In genomic region chr20:57482148-57482547, GRCh38 we compare ENCODE assay signal across 1 cellular context.
TF ChIP-seq lines count a peak whose summit lies in the region.

No MANE protein-coding gene starts in this region.

TF ChIP-seq in K562, 482 proteins besides CTCF, POLR2A, EP300 and RAD21 (continued from another document):
- TF ChIP-seq, protein P1, sequence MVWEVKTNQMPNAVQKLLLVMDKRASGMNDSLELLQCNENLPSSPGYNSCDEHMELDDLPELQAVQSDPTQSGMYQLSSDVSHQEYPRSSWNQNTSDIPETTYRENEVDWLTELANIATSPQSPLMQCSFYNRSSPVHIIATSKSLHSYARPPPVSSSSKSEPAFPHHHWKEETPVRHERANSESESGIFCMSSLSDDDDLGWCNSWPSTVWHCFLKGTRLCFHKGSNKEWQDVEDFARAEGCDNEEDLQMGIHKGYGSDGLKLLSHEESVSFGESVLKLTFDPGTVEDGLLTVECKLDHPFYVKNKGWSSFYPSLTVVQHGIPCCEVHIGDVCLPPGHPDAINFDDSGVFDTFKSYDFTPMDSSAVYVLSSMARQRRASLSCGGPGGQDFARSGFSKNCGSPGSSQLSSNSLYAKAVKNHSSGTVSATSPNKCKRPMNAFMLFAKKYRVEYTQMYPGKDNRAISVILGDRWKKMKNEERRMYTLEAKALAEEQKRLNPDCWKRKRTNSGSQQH (CRISPR knock-in tag; IDR thresholded peaks at IDR 0.05) = no peak
- no peak for TF ChIP-seq FOXJ2 (tag; IDR thresholded peaks at IDR 0.05)
- no peak for TF ChIP-seq USF1 (CRISPR knock-in tag; IDR thresholded peaks at IDR 0.05)
- no peak for TF ChIP-seq MXI1 (IDR thresholded peaks at IDR 0.05; ENCODE audit: low read depth, low read length)
- no peak for TF ChIP-seq CXXC5 (CRISPR knock-in tag; IDR thresholded peaks at IDR 0.05)
- TF ChIP-seq MYC (IDR thresholded peaks at IDR 0.05; ENCODE audit: low read depth, low read length) = no peak
- TF ChIP-seq MYC (CRISPR knock-in tag; IDR thresholded peaks at IDR 0.05; ENCODE audit: borderline replicate concordance, low read depth) = no peak
